In the genomic region with DNA sequence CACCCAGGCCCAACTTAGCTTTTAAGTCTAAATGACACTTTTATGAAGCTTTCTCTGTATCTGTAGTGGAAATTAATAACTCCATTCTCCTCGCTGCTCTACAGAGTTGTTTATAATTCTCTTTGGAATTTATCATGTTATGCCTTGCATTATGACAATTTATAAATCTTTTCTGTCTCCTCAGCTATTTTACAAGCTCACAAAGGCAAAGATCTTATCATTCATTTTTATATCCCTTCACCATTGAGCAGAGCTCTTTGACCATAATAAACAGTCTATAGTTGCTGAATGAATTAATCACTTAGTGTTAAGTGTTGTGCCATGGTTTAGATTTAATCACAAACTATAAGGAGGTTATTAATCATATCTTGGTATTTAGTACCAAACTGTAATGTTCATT, we compare ENCODE assay signal across 3 cellular contexts.
TF ChIP-seq lines count a peak whose summit lies in the region.

No MANE protein-coding gene starts in this region.

TF ChIP-seq in SK-N-SH treated with all-trans-retinoic acid at 6 μM for 48 hours, 23 proteins besides CTCF, POLR2A, EP300 and RAD21 (continued from another document):
- TF ChIP-seq, protein P1, sequence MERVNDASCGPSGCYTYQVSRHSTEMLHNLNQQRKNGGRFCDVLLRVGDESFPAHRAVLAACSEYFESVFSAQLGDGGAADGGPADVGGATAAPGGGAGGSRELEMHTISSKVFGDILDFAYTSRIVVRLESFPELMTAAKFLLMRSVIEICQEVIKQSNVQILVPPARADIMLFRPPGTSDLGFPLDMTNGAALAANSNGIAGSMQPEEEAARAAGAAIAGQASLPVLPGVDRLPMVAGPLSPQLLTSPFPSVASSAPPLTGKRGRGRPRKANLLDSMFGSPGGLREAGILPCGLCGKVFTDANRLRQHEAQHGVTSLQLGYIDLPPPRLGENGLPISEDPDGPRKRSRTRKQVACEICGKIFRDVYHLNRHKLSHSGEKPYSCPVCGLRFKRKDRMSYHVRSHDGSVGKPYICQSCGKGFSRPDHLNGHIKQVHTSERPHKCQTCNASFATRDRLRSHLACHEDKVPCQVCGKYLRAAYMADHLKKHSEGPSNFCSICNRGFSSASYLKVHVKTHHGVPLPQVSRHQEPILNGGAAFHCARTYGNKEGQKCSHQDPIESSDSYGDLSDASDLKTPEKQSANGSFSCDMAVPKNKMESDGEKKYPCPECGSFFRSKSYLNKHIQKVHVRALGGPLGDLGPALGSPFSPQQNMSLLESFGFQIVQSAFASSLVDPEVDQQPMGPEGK (CRISPR knock-in tag; IDR thresholded peaks at IDR 0.05; ENCODE audit: borderline replicate concordance): no peak

TF ChIP-seq in SK-N-SH, 30 proteins besides CTCF, POLR2A, EP300 and RAD21 (continued from another document):
- TF ChIP-seq, protein P2, sequence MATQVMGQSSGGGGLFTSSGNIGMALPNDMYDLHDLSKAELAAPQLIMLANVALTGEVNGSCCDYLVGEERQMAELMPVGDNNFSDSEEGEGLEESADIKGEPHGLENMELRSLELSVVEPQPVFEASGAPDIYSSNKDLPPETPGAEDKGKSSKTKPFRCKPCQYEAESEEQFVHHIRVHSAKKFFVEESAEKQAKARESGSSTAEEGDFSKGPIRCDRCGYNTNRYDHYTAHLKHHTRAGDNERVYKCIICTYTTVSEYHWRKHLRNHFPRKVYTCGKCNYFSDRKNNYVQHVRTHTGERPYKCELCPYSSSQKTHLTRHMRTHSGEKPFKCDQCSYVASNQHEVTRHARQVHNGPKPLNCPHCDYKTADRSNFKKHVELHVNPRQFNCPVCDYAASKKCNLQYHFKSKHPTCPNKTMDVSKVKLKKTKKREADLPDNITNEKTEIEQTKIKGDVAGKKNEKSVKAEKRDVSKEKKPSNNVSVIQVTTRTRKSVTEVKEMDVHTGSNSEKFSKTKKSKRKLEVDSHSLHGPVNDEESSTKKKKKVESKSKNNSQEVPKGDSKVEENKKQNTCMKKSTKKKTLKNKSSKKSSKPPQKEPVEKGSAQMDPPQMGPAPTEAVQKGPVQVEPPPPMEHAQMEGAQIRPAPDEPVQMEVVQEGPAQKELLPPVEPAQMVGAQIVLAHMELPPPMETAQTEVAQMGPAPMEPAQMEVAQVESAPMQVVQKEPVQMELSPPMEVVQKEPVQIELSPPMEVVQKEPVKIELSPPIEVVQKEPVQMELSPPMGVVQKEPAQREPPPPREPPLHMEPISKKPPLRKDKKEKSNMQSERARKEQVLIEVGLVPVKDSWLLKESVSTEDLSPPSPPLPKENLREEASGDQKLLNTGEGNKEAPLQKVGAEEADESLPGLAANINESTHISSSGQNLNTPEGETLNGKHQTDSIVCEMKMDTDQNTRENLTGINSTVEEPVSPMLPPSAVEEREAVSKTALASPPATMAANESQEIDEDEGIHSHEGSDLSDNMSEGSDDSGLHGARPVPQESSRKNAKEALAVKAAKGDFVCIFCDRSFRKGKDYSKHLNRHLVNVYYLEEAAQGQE (IDR thresholded peaks at IDR 0.05; ENCODE audit: low read depth, low read length): no peak
- no peak for TF ChIP-seq FOXJ3 (CRISPR knock-in tag; IDR thresholded peaks at IDR 0.05)
- no peak for TF ChIP-seq YY1 (IDR thresholded peaks at IDR 0.05; ENCODE audit: low read depth)
- TF ChIP-seq, protein P3, sequence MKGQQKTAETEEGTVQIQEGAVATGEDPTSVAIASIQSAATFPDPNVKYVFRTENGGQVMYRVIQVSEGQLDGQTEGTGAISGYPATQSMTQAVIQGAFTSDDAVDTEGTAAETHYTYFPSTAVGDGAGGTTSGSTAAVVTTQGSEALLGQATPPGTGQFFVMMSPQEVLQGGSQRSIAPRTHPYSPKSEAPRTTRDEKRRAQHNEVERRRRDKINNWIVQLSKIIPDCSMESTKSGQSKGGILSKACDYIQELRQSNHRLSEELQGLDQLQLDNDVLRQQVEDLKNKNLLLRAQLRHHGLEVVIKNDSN (IDR thresholded peaks at IDR 0.05; ENCODE audit: borderline replicate concordance, low read depth): no peak
- TF ChIP-seq CHD2 (IDR thresholded peaks at IDR 0.05; ENCODE audit: low read length, partially characterized antibody): no peak
- TF ChIP-seq MXI1 (IDR thresholded peaks at IDR 0.05; ENCODE audit: low read depth, low read length): no peak
- no peak for TF ChIP-seq JUND (IDR thresholded peaks at IDR 0.05)

TF ChIP-seq in WTC11, 78 proteins besides CTCF, POLR2A, EP300 and RAD21 (continued from another document):
- TF ChIP-seq, protein P4, sequence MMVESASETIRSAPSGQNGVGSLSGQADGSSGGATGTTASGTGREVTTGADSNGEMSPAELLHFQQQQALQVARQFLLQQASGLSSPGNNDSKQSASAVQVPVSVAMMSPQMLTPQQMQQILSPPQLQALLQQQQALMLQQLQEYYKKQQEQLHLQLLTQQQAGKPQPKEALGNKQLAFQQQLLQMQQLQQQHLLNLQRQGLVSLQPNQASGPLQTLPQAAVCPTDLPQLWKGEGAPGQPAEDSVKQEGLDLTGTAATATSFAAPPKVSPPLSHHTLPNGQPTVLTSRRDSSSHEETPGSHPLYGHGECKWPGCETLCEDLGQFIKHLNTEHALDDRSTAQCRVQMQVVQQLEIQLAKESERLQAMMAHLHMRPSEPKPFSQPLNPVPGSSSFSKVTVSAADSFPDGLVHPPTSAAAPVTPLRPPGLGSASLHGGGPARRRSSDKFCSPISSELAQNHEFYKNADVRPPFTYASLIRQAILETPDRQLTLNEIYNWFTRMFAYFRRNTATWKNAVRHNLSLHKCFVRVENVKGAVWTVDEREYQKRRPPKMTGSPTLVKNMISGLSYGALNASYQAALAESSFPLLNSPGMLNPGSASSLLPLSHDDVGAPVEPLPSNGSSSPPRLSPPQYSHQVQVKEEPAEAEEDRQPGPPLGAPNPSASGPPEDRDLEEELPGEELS (CRISPR knock-in tag; IDR thresholded peaks at IDR 0.05): no peak
- TF ChIP-seq KAT7 (CRISPR knock-in tag; IDR thresholded peaks at IDR 0.05; ENCODE audit: borderline replicate concordance) (no peak), GABPB1 (CRISPR knock-in tag; IDR thresholded peaks at IDR 0.05) (no peak)
- TF ChIP-seq, protein P3 (CRISPR knock-in tag; IDR thresholded peaks at IDR 0.05): no peak
